Comparison of ENCODE assay signal across 26 cellular contexts in genomic region chr2:43238813-43239212, GRCh38. TPM values are rescaled to one million over a fixed set of nuclear protein-coding genes. Genes with fewer than 3 reads are reported as not detected.
DNase-seq lines count a peak whose midpoint lies in the region; ATAC-seq lines count a peak whose summit lies in the region.
"Had no signal": no experiment of that assay in that cellular context is flagged by ENCODE, and none has a peak within 500 bp of the region (broad histone marks: within the 10 kb centered on the region; RNA-seq: fewer than 3 reads in every experiment).

No MANE protein-coding gene starts in this region.

- peak overlapping the region; percentile 24 for H3K27ac Mint-ChIP-seq in T-helper 17 cell
- H3K27ac Mint-ChIP-seq in stimulated activated effector memory CD8-positive, alpha-beta T cell treated with anti-CD3 and anti-CD28 coated beads, Interleukin-12 subunit alpha, Interleukin-12 subunit beta, amount 100 ng/mL, for 72 hours, result peak overlapping the region; percentile 8
- H3K27ac Mint-ChIP-seq in activated naive CD8-positive, alpha-beta T cell treated with anti-CD3 and anti-CD28 coated beads for 36 hours, result no peak overlapping the region
- H3K27ac Mint-ChIP-seq: activated naive CD4-positive, alpha-beta T cell treated with anti-CD3 and anti-CD28 coated beads, Interleukin-2, amount 10 ng/mL, durations not matched to agents 7 days and 5 days; progenitor cell of endocrine pancreas had no signal

- H3K9me3 ChIP-seq in T-helper 17 cell (ENCODE audit: control insufficient read depth, low read length, poor library complexity, severe bottlenecking), result no peaks in the 10 kb centered on the region
- H3K9me3 ChIP-seq: Peyer's patch, transverse colon had no signal

- H3K36me3 Mint-ChIP-seq in T-helper 17 cell (ENCODE audit: low read depth), result no peaks in the 10 kb centered on the region
- H3K36me3 Mint-ChIP-seq in stimulated activated effector memory CD8-positive, alpha-beta T cell treated with anti-CD3 and anti-CD28 coated beads, Interleukin-12 subunit alpha, Interleukin-12 subunit beta, amount 100 ng/mL, for 72 hours, result peaks cover 4% of the 10 kb centered on the region
- H3K36me3 Mint-ChIP-seq in activated naive CD8-positive, alpha-beta T cell treated with anti-CD3 and anti-CD28 coated beads for 36 hours, result peaks cover 6% of the 10 kb centered on the region

- ATAC-seq in T-helper 17 cell (no peak), GM19035 (IDR thresholded peaks at IDR 0.05; ENCODE audit: unreplicated experiment) (no peak)
- no peak for ATAC-seq in stimulated activated effector memory CD8-positive, alpha-beta T cell treated with anti-CD3 and anti-CD28 coated beads, Interleukin-12 subunit alpha, Interleukin-12 subunit beta, amount 100 ng/mL, for 72 hours
- ATAC-seq: activated CD8-positive, alpha-beta T cell treated with anti-CD3 and anti-CD28 coated beads for 36 hours; left colon; sciatic nerve had no signal

- peaks cover 21% of the 10 kb centered on the region for H3K4me1 Mint-ChIP-seq in T-helper 17 cell
- H3K4me1 Mint-ChIP-seq in stimulated activated effector memory CD8-positive, alpha-beta T cell treated with anti-CD3 and anti-CD28 coated beads, Interleukin-12 subunit alpha, Interleukin-12 subunit beta, amount 100 ng/mL, for 72 hours, result peaks cover 24% of the 10 kb centered on the region
- peaks cover 9% of the 10 kb centered on the region for H3K4me1 Mint-ChIP-seq in activated naive CD8-positive, alpha-beta T cell treated with anti-CD3 and anti-CD28 coated beads for 36 hours

- H3K9me3 Mint-ChIP-seq in stimulated activated effector memory CD8-positive, alpha-beta T cell treated with anti-CD3 and anti-CD28 coated beads, Interleukin-12 subunit alpha, Interleukin-12 subunit beta, amount 100 ng/mL, for 72 hours, result no peaks in the 10 kb centered on the region
- no peaks in the 10 kb centered on the region for H3K9me3 Mint-ChIP-seq in activated naive CD8-positive, alpha-beta T cell treated with anti-CD3 and anti-CD28 coated beads for 36 hours
- H3K9me3 Mint-ChIP-seq: activated CD8-positive, alpha-beta T cell treated with anti-CD3 and anti-CD28 coated beads for 36 hours; activated naive CD4-positive, alpha-beta T cell treated with anti-CD3 and anti-CD28 coated beads, Interleukin-2, amount 10 ng/mL, durations not matched to agents 7 days and 5 days; T-helper 2 cell treated with Interferon-gamma antibody and Interleukin-4, amounts not matched to agents 5 μg/mL and 100 μg/mL, for 36 hours had no signal

- no peaks in the 10 kb centered on the region for H3K27me3 Mint-ChIP-seq in T-helper 17 cell
- H3K27me3 Mint-ChIP-seq in activated naive CD8-positive, alpha-beta T cell treated with anti-CD3 and anti-CD28 coated beads for 36 hours, result no peaks in the 10 kb centered on the region
- H3K27me3 Mint-ChIP-seq: activated CD8-positive, alpha-beta T cell treated with anti-CD3 and anti-CD28 coated beads for 36 hours; activated naive CD4-positive, alpha-beta T cell treated with anti-CD3 and anti-CD28 coated beads, Interleukin-2, amount 10 ng/mL, durations not matched to agents 7 days and 5 days; progenitor cell of endocrine pancreas had no signal

- peak; percentile 19 for DNase-seq in GM03348 (ENCODE audit: low spot score)
- no peak for DNase-seq in T-helper 17 cell
- peak; percentile 44 for DNase-seq in left kidney (ENCODE audit: low read depth, low spot score)
- no peak for DNase-seq in stimulated activated effector memory CD8-positive, alpha-beta T cell treated with anti-CD3 and anti-CD28 coated beads, Interleukin-12 subunit alpha, Interleukin-12 subunit beta, amount 100 ng/mL, for 72 hours (ENCODE audit: low spot score in 2 of 2)
- no peak for DNase-seq in posterior vena cava (ENCODE audit: low spot score)
- no peak for DNase-seq in activated naive CD8-positive, alpha-beta T cell treated with anti-CD3 and anti-CD28 coated beads for 36 hours
- DNase-seq: activated CD8-positive, alpha-beta T cell treated with anti-CD3 and anti-CD28 coated beads for 36 hours; activated naive CD4-positive, alpha-beta T cell treated with anti-CD3 and anti-CD28 coated beads, Interleukin-2, amount 10 ng/mL, durations not matched to agents 7 days and 5 days; effector CD8-positive, alpha-beta T cell; hypothalamus; KBM-7; left colon; mammary epithelial cell; NCI-H1417 treated with DMSO at 0.1 percent for 48 hours; NCI-H2081 treated with DMSO at 0.1 percent for 48 hours; NCI-H446; NCI-H748 treated with DMSO at 0.1 percent for 48 hours; Peyer's patch; SHP77 treated with DMSO at 0.1 percent for 48 hours; stimulated activated CD4-positive, alpha-beta T cell treated with anti-CD3 and anti-CD28 coated beads, Interleukin-12 subunit alpha, Interleukin-12 subunit beta, amount 100 ng/mL, for 4 hours; stimulated activated CD4-positive, alpha-beta T cell treated with anti-CD3 and anti-CD28 coated beads, Interleukin-2, amount 100 ng/mL, for 48 hours; transverse colon had no signal

- intact Hi-C loops in posterior vena cava (cut with DNase I), result no loop called here

- H3K4me3 Mint-ChIP-seq in T-helper 17 cell, result no peak overlapping the region
- H3K4me3 Mint-ChIP-seq in stimulated activated effector memory CD8-positive, alpha-beta T cell treated with anti-CD3 and anti-CD28 coated beads, Interleukin-12 subunit alpha, Interleukin-12 subunit beta, amount 100 ng/mL, for 72 hours, result no peak overlapping the region
- H3K4me3 Mint-ChIP-seq in activated naive CD8-positive, alpha-beta T cell treated with anti-CD3 and anti-CD28 coated beads for 36 hours, result no peak overlapping the region
- H3K4me3 Mint-ChIP-seq: activated CD8-positive, alpha-beta T cell treated with anti-CD3 and anti-CD28 coated beads for 36 hours; activated naive CD4-positive, alpha-beta T cell treated with anti-CD3 and anti-CD28 coated beads, Interleukin-2, amount 10 ng/mL, durations not matched to agents 7 days and 5 days; T-helper 2 cell treated with Interferon-gamma antibody and Interleukin-4, amounts not matched to agents 5 μg/mL and 100 μg/mL, for 36 hours had no signal

RNA-seq across cellular contexts. Expression of gene ZFP36L2, which starts 12.4 kb away (rescaled TPM):
- 100 to 1,000 TPM; 501 to 627 TPM for total RNA-seq in T-helper 17 cell
- 100 to 1,000 TPM; 123 to 148 TPM for total RNA-seq in posterior vena cava
- total RNA-seq in activated naive CD8-positive, alpha-beta T cell treated with anti-CD3 and anti-CD28 coated beads for 36 hours, result 10 to 100 TPM; 58.2 to 58.4 TPM

Comparison
In these comparisons a context has a peak if more than half of its experiments do, and no peak if none do; other contexts are left out.
1. DNase-seq: peak in GM03348 (single experiment) and left kidney (single experiment); none in T-helper 17 cell (0 of 3), stimulated activated effector memory CD8-positive, alpha-beta T cell treated with anti-CD3 and anti-CD28 coated beads, Interleukin-12 subunit alpha, Interleukin-12 subunit beta, amount 100 ng/mL, for 72 hours (0 of 2), posterior vena cava (single experiment) and activated naive CD8-positive, alpha-beta T cell treated with anti-CD3 and anti-CD28 coated beads for 36 hours (single experiment).